ENCODE assay signal across 13 cellular contexts in the genomic region with DNA sequence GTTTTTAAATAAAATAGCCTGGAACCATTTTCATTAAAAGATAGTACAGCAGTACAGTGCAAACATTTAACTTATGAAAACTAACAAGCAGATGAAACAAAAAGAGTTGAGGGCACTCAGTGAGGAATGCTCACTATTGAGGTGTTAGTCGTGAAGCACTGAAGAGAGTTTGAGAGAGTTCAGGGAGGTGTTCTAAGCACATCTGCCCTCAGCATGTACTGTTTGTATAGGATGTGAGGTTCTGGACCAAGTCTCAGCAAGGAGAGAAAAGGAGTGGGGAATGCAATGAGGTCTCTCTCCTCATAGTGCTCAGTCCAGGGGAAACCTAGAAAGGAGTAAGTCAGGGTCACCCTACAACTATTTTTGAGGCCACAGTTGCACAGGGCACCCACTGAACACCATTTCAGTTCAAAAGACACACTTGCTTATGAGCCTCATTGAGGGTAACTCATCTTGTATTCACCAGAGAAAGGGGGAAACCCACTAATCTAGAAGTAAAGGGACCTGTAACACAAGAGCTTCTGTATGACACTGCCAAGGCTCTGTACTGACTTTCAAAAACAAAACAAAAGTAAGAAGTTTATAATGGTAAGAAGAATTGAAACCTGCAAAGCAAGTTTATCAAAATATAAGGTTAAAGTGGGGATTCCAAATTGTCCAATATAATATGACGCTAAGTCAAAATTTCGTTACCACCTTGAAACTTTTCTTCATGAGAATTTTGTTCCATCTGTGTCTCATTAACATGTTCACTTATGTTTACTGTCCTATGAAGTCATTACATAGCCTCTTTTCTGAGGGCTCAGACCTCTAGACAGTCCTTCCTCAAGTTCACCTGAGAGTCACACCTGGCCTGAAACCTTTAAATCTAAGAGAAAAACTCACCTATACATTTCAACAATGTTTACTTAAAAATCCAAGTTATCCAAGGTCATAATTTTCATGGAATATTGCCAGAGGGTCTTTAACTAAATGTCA.
DNase-seq lines count a peak whose midpoint lies in the region; ATAC-seq lines count a peak whose summit lies in the region.
"Had no signal": no experiment of that assay in that cellular context is flagged by ENCODE, and none has a peak within 500 bp of the region (broad histone marks: within the 10 kb centered on the region; RNA-seq: fewer than 3 reads in every experiment).

No MANE protein-coding gene starts in this region.

- intact Hi-C loops in cardiac septum (cut with DNase I) = no loop called here

- peak overlapping the region in 4 of 6 donors; percentile 1 to 85 (median 24) for H3K27ac Mint-ChIP-seq in naive B cell
- H3K27ac Mint-ChIP-seq: type B pancreatic cell had no signal

- DNase-seq in naive B cell = no peak
- DNase-seq in NCI-H2081 (lab: John Stamatoyannopoulos, UW) = no peak
- DNase-seq in cardiac septum (ENCODE audit: low spot score) = no peak
- no peak for DNase-seq in stimulated activated CD4-positive, alpha-beta T cell treated with anti-CD3 and anti-CD28 coated beads, Interleukin-1b, Interleukin-23, amount 100 ng/mL, for 48 hours
- DNase-seq: hippocampal formation, NCI-H2171, retina, RPMI8226, WERI-Rb-1 had no signal

- H3K9me3 Mint-ChIP-seq in naive B cell = peaks cover 13 to 32% (median 24%) of the 10 kb centered on the region in 7 donors

- H3K36me3 Mint-ChIP-seq in naive B cell = peaks cover 16 to 21% of the 10 kb centered on the region in 2 donors
- H3K36me3 Mint-ChIP-seq: type B pancreatic cell had no signal

- H3K27me3 Mint-ChIP-seq in naive B cell = no peaks in the 10 kb centered on the region
- H3K27me3 Mint-ChIP-seq: type B pancreatic cell had no signal

- no peak overlapping the region for H3K4me3 Mint-ChIP-seq in naive B cell
- H3K4me3 Mint-ChIP-seq: type B pancreatic cell had no signal

- peaks cover 21 to 43% (median 23%) of the 10 kb centered on the region in 3 donors for H3K4me1 Mint-ChIP-seq in naive B cell

- peak; percentile 84 for ATAC-seq in GM18868 (IDR thresholded peaks at IDR 0.05; ENCODE audit: unreplicated experiment)
- ATAC-seq in GM21423 (IDR thresholded peaks at IDR 0.05; ENCODE audit: unreplicated experiment) = peak; percentile 67
- peak; percentile 80 for ATAC-seq in HG03432 (IDR thresholded peaks at IDR 0.05; ENCODE audit: unreplicated experiment)
- ATAC-seq in naive B cell (ENCODE audit: low read depth in 2 of 2) = peak; percentile 91 to 98
